Comparison of ENCODE assay signal across 20 cellular contexts in genomic region chr1:222877854-222878253, GRCh38.
DNase-seq lines count a peak whose midpoint lies in the region; TF ChIP-seq lines count a peak whose summit lies in the region.
"Had no signal": no experiment of that assay in that cellular context is flagged by ENCODE, and none has a peak within 500 bp of the region (broad histone marks: within the 10 kb centered on the region; RNA-seq: fewer than 3 reads in every experiment).

No MANE protein-coding gene starts in this region.

- intact Hi-C loops in lower leg skin (cut with DNase I; ENCODE audit: low total_unique reads): no loop called here

- H3K27me3 Mint-ChIP-seq in mesothelial cell of epicardium (ENCODE audit: low read depth) (no peaks in the 10 kb centered on the region), endothelial cell (ENCODE audit: unreplicated experiment) (peaks cover 7% of the 10 kb centered on the region)
- H3K27me3 Mint-ChIP-seq: CD4-positive, alpha-beta T cell; T-cell had no signal

- no peak overlapping the region for H3K4me3 ChIP-seq in lower leg skin (ENCODE audit: low read depth, poor library complexity, severe bottlenecking)
- H3K4me3 ChIP-seq: prostate gland had no signal

- DNase-seq in COLO829 (ENCODE audit: low spot score): peak; percentile 66
- DNase-seq in NCI-H226: peak; percentile 7
- peak; percentile 85 for DNase-seq in fibroblast of peridontal ligament (ENCODE audit: extremely low read depth)
- no peak for DNase-seq in mesothelial cell of epicardium (ENCODE audit: low spot score in 2 of 2, unreplicated experiment in 2 of 2)
- DNase-seq in endothelial cell (ENCODE audit: low spot score): no peak
- no peak for DNase-seq in C1 segment of cervical spinal cord (lab: John Stamatoyannopoulos, UW)
- DNase-seq in amniotic stem cell (lab: John Stamatoyannopoulos, UW): no peak
- no peak for DNase-seq in lower leg skin (ENCODE audit: low spot score in 2 of 2)
- DNase-seq: activated CD4-positive, alpha-beta T cell treated with anti-CD3 and anti-CD28 coated beads, Interleukin-2, amount 50 U/mL, for 1 hour; activated CD8-positive, alpha-beta memory T cell treated with anti-CD3 and anti-CD28 coated beads, Interleukin-2, amount 50 U/mL, for 48 hours; activated effector memory CD4-positive, alpha-beta T cell treated with anti-CD3 and anti-CD28 coated beads, Interleukin-2, amount 50 U/mL, for 16 hours; CD4-positive, alpha-beta T cell; HFFc6; kidney; NCI-H2029; NCI-H510A; SHP77; T-cell had no signal

- H3K9me3 Mint-ChIP-seq in mesothelial cell of epicardium: peaks cover 16% of the 10 kb centered on the region
- H3K9me3 Mint-ChIP-seq in endothelial cell (ENCODE audit: unreplicated experiment): no peaks in the 10 kb centered on the region
- H3K9me3 Mint-ChIP-seq: CD4-positive, alpha-beta T cell; HFFc6 had no signal

- H3K4me1 Mint-ChIP-seq in mesothelial cell of epicardium (peaks cover 21% of the 10 kb centered on the region), endothelial cell (ENCODE audit: unreplicated experiment) (peaks cover 8% of the 10 kb centered on the region)

- TF ChIP-seq POLR2A in lower leg skin (IDR thresholded peaks at IDR 0.05): no peak

- H3K27ac Mint-ChIP-seq in mesothelial cell of epicardium: peak overlapping the region; percentile 11
- H3K27ac Mint-ChIP-seq in endothelial cell (ENCODE audit: unreplicated experiment): no peak overlapping the region
- H3K27ac Mint-ChIP-seq: CD4-positive, alpha-beta T cell; HFFc6; T-cell had no signal

- TF ChIP-seq CTCF in mesothelial cell of epicardium (IDR thresholded peaks at IDR 0.05; ENCODE audit: unreplicated experiment) (no peak), endothelial cell (IDR thresholded peaks at IDR 0.05; ENCODE audit: unreplicated experiment) (no peak), lower leg skin (IDR thresholded peaks at IDR 0.05) (no peak)

- H3K4me3 Mint-ChIP-seq in mesothelial cell of epicardium: no peak overlapping the region
- H3K4me3 Mint-ChIP-seq in endothelial cell (ENCODE audit: unreplicated experiment): no peak overlapping the region
- H3K4me3 Mint-ChIP-seq: CD4-positive, alpha-beta T cell; HFFc6; neural crest cell; T-cell had no signal

- 84 to 90% methylated on average over 2 of the region's 2 CpGs for WGBS in lower leg skin, 2 donors

- peaks cover 30% of the 10 kb centered on the region for H3K36me3 Mint-ChIP-seq in mesothelial cell of epicardium
- no peaks in the 10 kb centered on the region for H3K36me3 Mint-ChIP-seq in endothelial cell (ENCODE audit: low read depth, unreplicated experiment)

Comparison
In these comparisons a context has a peak if more than half of its experiments do, and no peak if none do; other contexts are left out.
1. DNase-seq: peak in COLO829 (single experiment), NCI-H226 (single experiment) and fibroblast of peridontal ligament (single experiment); none in mesothelial cell of epicardium (0 of 2), endothelial cell (single experiment), C1 segment of cervical spinal cord (0 of 14), amniotic stem cell (single experiment) and lower leg skin (0 of 2).